Comparison of ENCODE assay signal across 16 cellular contexts in the genomic region with DNA sequence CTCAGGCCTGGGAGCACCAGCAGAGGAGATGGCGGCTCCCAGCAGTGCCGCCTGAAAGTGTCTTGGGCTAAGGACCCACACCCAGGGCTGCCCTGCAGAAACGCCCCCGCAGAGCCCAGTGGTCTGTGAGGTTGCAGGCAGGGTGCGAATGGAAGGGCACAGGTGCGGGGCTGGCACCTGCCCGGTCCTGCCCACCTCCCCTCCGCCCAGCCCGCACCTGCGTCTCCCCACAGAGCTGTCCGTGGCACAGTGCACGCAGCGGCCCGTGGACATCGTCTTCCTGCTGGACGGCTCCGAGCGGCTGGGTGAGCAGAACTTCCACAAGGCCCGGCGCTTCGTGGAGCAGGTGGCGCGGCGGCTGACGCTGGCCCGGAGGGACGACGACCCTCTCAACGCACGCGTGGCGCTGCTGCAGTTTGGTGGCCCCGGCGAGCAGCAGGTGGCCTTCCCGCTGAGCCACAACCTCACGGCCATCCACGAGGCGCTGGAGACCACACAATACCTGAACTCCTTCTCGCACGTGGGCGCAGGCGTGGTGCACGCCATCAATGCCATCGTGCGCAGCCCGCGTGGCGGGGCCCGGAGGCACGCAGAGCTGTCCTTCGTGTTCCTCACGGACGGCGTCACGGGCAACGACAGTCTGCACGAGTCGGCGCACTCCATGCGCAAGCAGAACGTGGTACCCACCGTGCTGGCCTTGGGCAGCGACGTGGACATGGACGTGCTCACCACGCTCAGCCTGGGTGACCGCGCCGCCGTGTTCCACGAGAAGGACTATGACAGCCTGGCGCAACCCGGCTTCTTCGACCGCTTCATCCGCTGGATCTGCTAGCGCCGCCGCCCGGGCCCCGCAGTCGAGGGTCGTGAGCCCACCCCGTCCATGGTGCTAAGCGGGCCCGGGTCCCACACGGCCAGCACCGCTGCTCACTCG. TPM values are rescaled to one million over a fixed set of nuclear protein-coding genes. Genes with fewer than 3 reads are reported as not detected.
DNase-seq lines count a peak whose midpoint lies in the region; ATAC-seq and TF ChIP-seq lines count a peak whose summit lies in the region.
"Had no signal": no experiment of that assay in that cellular context is flagged by ENCODE, and none has a peak within 500 bp of the region (broad histone marks: within the 10 kb centered on the region; RNA-seq: fewer than 3 reads in every experiment).

No MANE protein-coding gene starts in this region.

- intact Hi-C loops in Right ventricle myocardium superior (cut with DNase I) = no loop called here
- intact Hi-C loops in lower lobe of right lung (cut with DNase I) = no loop called here
- intact Hi-C loops in transverse colon (cut with DNase I; ENCODE audit: low total_unique reads) = no loop called here

- H3K4me3 ChIP-seq in right atrium auricular region = no peak overlapping the region
- no peak overlapping the region for H3K4me3 ChIP-seq in fibroblast of mammary gland (ENCODE audit: control insufficient read depth, low read depth, low read length)
- no peak overlapping the region for H3K4me3 ChIP-seq in lower lobe of right lung
- no peak overlapping the region for H3K4me3 ChIP-seq in stomach smooth muscle (ENCODE audit: low read length in 2 of 2)
- no peak overlapping the region for H3K4me3 ChIP-seq in transverse colon

- H3K9me3 ChIP-seq in right atrium auricular region (no peaks in the 10 kb centered on the region), lower lobe of right lung (no peaks in the 10 kb centered on the region), stomach smooth muscle (ENCODE audit: control insufficient read depth in 2 of 2, low read length in 2 of 2) (no peaks in the 10 kb centered on the region), transverse colon (no peaks in the 10 kb centered on the region)

- TF ChIP-seq EP300 in transverse colon (IDR thresholded peaks at IDR 0.05; ENCODE audit: low read depth) = no peak

- H3K36me3 ChIP-seq in right atrium auricular region = peaks cover 3% of the 10 kb centered on the region
- no peaks in the 10 kb centered on the region for H3K36me3 ChIP-seq in lower lobe of right lung
- peaks cover 16% of the 10 kb centered on the region in 2 donors for H3K36me3 ChIP-seq in stomach smooth muscle (ENCODE audit: control insufficient read depth in 2 of 2, insufficient read depth in 2 of 2, low read length in 2 of 2)
- H3K36me3 ChIP-seq in transverse colon = no peaks in the 10 kb centered on the region

- 94% methylated on average over 87 of the region's 89 CpGs; no CpG with 5 or more reads in 1 of the 2 donors for WGBS in transverse colon (ENCODE audit: low coverage in 1 of 2), 2 donors

- no peak overlapping the region for H3K9ac ChIP-seq in stomach smooth muscle (ENCODE audit: low read length in 2 of 2)

- H3K27ac ChIP-seq in right atrium auricular region = no peak overlapping the region
- H3K27ac ChIP-seq in lower lobe of right lung = no peak overlapping the region
- peak overlapping the region; percentile 37 for H3K27ac ChIP-seq in stomach smooth muscle (ENCODE audit: low read length)
- H3K27ac ChIP-seq in transverse colon = no peak overlapping the region

- TF ChIP-seq POLR2A in transverse colon (IDR thresholded peaks at IDR 0.05) = no peak

- no peaks in the 10 kb centered on the region for H3K27me3 ChIP-seq in right atrium auricular region
- peaks cover 3% of the 10 kb centered on the region for H3K27me3 ChIP-seq in lower lobe of right lung (ENCODE audit: low read depth)
- no peaks in the 10 kb centered on the region for H3K27me3 ChIP-seq in stomach smooth muscle (ENCODE audit: control insufficient read depth in 1 of 2, insufficient read depth in 2 of 2, low read length in 2 of 2)
- H3K27me3 ChIP-seq in transverse colon = no peaks in the 10 kb centered on the region

- no peak for TF ChIP-seq CTCF in right atrium auricular region (IDR thresholded peaks at IDR 0.05)
- TF ChIP-seq CTCF in fibroblast of mammary gland (conservative IDR thresholded peaks at IDR 0.05; ENCODE audit: control insufficient read depth, insufficient read depth, low read depth, low read length) = no peak
- no peak for TF ChIP-seq CTCF in lower lobe of right lung (IDR thresholded peaks at IDR 0.05)
- TF ChIP-seq CTCF in transverse colon (IDR thresholded peaks at IDR 0.05) = no peak

- no peak for DNase-seq in Right ventricle myocardium superior
- DNase-seq in right atrium auricular region (ENCODE audit: low spot score) = no peak
- peak; percentile 54 for DNase-seq in fibroblast of mammary gland (ENCODE audit: low read depth)
- peak; percentile 45 for DNase-seq in lower lobe of right lung
- no peak for DNase-seq in stimulated activated CD4-positive, alpha-beta T cell treated with anti-CD3 and anti-CD28 coated beads, Interleukin-4, amount 100 ng/mL, for 24 hours
- DNase-seq in NCI-H446 treated with DMSO at 0.1 percent for 48 hours (lab: John Stamatoyannopoulos, UW) = no peak
- no peak for DNase-seq in transverse colon
- DNase-seq: 8988T, DMS79 treated with DMSO at 0.1 percent for 48 hours, H9, NCI-H1417 treated with DMSO at 0.1 percent for 48 hours, NCI-H2029, NCI-H69, SHP77 treated with DMSO at 0.1 percent for 48 hours had no signal

- ATAC-seq in Right ventricle myocardium superior (ENCODE audit: poor library complexity) (peak; percentile 1), lower lobe of right lung (peak in 1 of 2 donors; percentile 19)

- H3K4me1 ChIP-seq in right atrium auricular region (peaks cover 0 to 19% of the 10 kb centered on the region in 2 donors), lower lobe of right lung (no peaks in the 10 kb centered on the region), stomach smooth muscle (ENCODE audit: control insufficient read depth, insufficient read depth, low read length) (peaks cover 9% of the 10 kb centered on the region), transverse colon (no peaks in the 10 kb centered on the region)

- in situ Hi-C loops in transverse colon (cut with MboI; ENCODE audit: low pct_ligation_motif_present in 1 of 4, low pct_unique_long_range_greater_than_20kb in 1 of 4, low sequenced_read_pairs in 3 of 4) = no loop called here

RNA-seq across cellular contexts. Expression of gene FTCD, which starts 23.4 kb away (rescaled TPM):
- total RNA-seq in Right ventricle myocardium superior (1.9 TPM), right atrium auricular region (under 1 TPM in 1 of 2 donors, not detected in 1; 0.24 TPM), lower lobe of right lung (1.5 TPM), transverse colon (not detected)
- total RNA-seq: M059J had no signal

RNA-seq across cellular contexts. Expression of gene COL6A2, which starts 34.1 kb away (rescaled TPM):
- total RNA-seq in Right ventricle myocardium superior = 191 TPM
- 100 to 1,000 TPM; 249 to 252 TPM for total RNA-seq in right atrium auricular region
- total RNA-seq in lower lobe of right lung = 227 TPM
- 100 to 1,000 TPM; 172 to 550 (median 346) TPM for total RNA-seq in transverse colon

RNA-seq across cellular contexts. Expression of gene SPATC1L, which starts 52.3 kb away (rescaled TPM):
- total RNA-seq in Right ventricle myocardium superior = 6.3 TPM
- 10 to 100 TPM in 1 of 2 donors, 1 to 10 TPM in 1; 8.7 to 12.5 TPM for total RNA-seq in right atrium auricular region
- total RNA-seq in lower lobe of right lung = 8.6 TPM
- 10 to 100 TPM in 1 of 4 donors, 1 to 10 TPM in 2, not detected in 1; 1.2 to 11.0 (median 8.5) TPM for total RNA-seq in transverse colon

Comparison
In these comparisons a context has a peak if more than half of its experiments do, and no peak if none do; other contexts are left out.
1. DNase-seq: peak in fibroblast of mammary gland (single experiment) and lower lobe of right lung (single experiment); none in Right ventricle myocardium superior (single experiment), right atrium auricular region (single experiment), stimulated activated CD4-positive, alpha-beta T cell treated with anti-CD3 and anti-CD28 coated beads, Interleukin-4, amount 100 ng/mL, for 24 hours (single experiment), NCI-H446 treated with DMSO at 0.1 percent for 48 hours (single experiment) and transverse colon (single experiment).